32 cellular contexts compared by ENCODE assay signal in genomic region chr11:118065375-118065774, GRCh38. TPM values are rescaled to one million over a fixed set of nuclear protein-coding genes. Genes with fewer than 3 reads are reported as not detected.
"Had no signal": no experiment of that assay in that cellular context is flagged by ENCODE, and none has a peak within 500 bp of the region (broad histone marks: within the 10 kb centered on the region; RNA-seq: fewer than 3 reads in every experiment).

No MANE protein-coding gene starts in this region.

- H3K4me3 Mint-ChIP-seq: activated CD4-positive, alpha-beta memory T cell treated with anti-CD3 and anti-CD28 coated beads for 36 hours; activated CD4-positive, alpha-beta T cell treated with anti-CD3 and anti-CD28 coated beads for 36 hours; activated CD4-positive, alpha-beta T cell treated with anti-CD3 and anti-CD28 coated beads, Interleukin-2, amount 10 ng/mL, durations not matched to agents 24 days and 14 days; activated naive CD8-positive, alpha-beta T cell; activated naive CD8-positive, alpha-beta T cell treated with anti-CD3 and anti-CD28 coated beads, Interleukin-2, amount 50 U/mL, for 24 hours; activated T-cell treated with anti-CD3 and anti-CD28 coated beads, Interleukin-2, amount 50 U/mL, for 4 hours; activated T-helper 17 cell treated with anti-CD3 and anti-CD28 coated beads, Interleukin-2, amount 50 U/mL, for 72 hours; effector memory CD8-positive, alpha-beta T cell; T-helper 17 cell had no signal

- H3K36me3 Mint-ChIP-seq: activated CD4-positive, alpha-beta memory T cell treated with anti-CD3 and anti-CD28 coated beads for 36 hours; activated naive CD8-positive, alpha-beta T cell had no signal

- ATAC-seq: activated CD4-positive, alpha-beta T cell treated with anti-CD3 and anti-CD28 coated beads for 36 hours; activated naive CD8-positive, alpha-beta T cell treated with anti-CD3 and anti-CD28 coated beads, Interleukin-2, amount 50 U/mL, for 24 hours; activated T-cell treated with anti-CD3 and anti-CD28 coated beads, Interleukin-2, amount 50 U/mL, for 4 hours; activated T-helper 17 cell treated with anti-CD3 and anti-CD28 coated beads, Interleukin-2, amount 50 U/mL, for 72 hours; body of pancreas; effector memory CD8-positive, alpha-beta T cell; foreskin keratinocyte; gastrocnemius medialis; heart left ventricle; T-helper 17 cell had no signal

- H3K27ac ChIP-seq: adrenal gland, body of pancreas, esophagus muscularis mucosa, foreskin keratinocyte, gastrocnemius medialis, heart left ventricle had no signal

- DNase-seq: activated CD4-positive, alpha-beta memory T cell treated with anti-CD3 and anti-CD28 coated beads for 36 hours; activated CD4-positive, alpha-beta T cell treated with anti-CD3 and anti-CD28 coated beads for 36 hours; activated CD4-positive, alpha-beta T cell treated with anti-CD3 and anti-CD28 coated beads, Interleukin-2, amount 10 ng/mL, durations not matched to agents 24 days and 14 days; activated CD4-positive, CD25-positive, alpha-beta regulatory T cell; activated CD4-positive, CD25-positive, alpha-beta regulatory T cell treated with anti-CD3 and anti-CD28 coated beads, Interleukin-2, amount 50 U/mL, for 72 hours; activated CD8-positive, alpha-beta memory T cell treated with anti-CD3 and anti-CD28 coated beads for 24 hours; activated effector memory CD4-positive, alpha-beta T cell treated with Interleukin-2 at 50 U/mL for 16 hours; activated gamma-delta T cell treated with Interleukin-2 at 50 U/mL for 16 hours; activated naive CD4-positive, alpha-beta T cell treated with anti-CD3 and anti-CD28 coated beads, Interleukin-2, amount 50 U/mL, for 16 hours; activated naive CD4-positive, alpha-beta T cell treated with Interleukin-2 at 50 U/mL for 16 hours; activated naive CD8-positive, alpha-beta T cell treated with anti-CD3 and anti-CD28 coated beads, Interleukin-2, amount 50 U/mL, for 24 hours; activated T-cell treated with anti-CD3 and anti-CD28 coated beads, Interleukin-2, amount 50 U/mL, for 4 hours; amygdala; body of pancreas; caudate nucleus; cortex of kidney; dermis blood vessel endothelial cell; effector CD4-positive, alpha-beta T cell; effector memory CD8-positive, alpha-beta T cell; erythroblast; foreskin keratinocyte; gastrocnemius medialis; glutamatergic neuron; heart left ventricle; T-helper 1 cell; T-helper 17 cell had no signal

- H3K27me3 ChIP-seq: adrenal gland, body of pancreas, foreskin keratinocyte, gastrocnemius medialis, heart left ventricle had no signal

- H3K9me3 ChIP-seq: adrenal gland, body of pancreas, esophagus muscularis mucosa, gastrocnemius medialis, heart left ventricle had no signal

- H3K4me3 ChIP-seq: adrenal gland, body of pancreas, esophagus muscularis mucosa, gastrocnemius medialis, heart left ventricle had no signal

- H3K4me1 ChIP-seq: adrenal gland, body of pancreas, foreskin keratinocyte had no signal

- H3K9me3 Mint-ChIP-seq: activated CD4-positive, alpha-beta memory T cell treated with anti-CD3 and anti-CD28 coated beads for 36 hours; activated CD4-positive, alpha-beta T cell treated with anti-CD3 and anti-CD28 coated beads, Interleukin-2, amount 10 ng/mL, durations not matched to agents 24 days and 14 days; activated naive CD8-positive, alpha-beta T cell treated with anti-CD3 and anti-CD28 coated beads, Interleukin-2, amount 50 U/mL, for 24 hours; activated T-cell treated with anti-CD3 and anti-CD28 coated beads, Interleukin-2, amount 50 U/mL, for 4 hours; activated T-helper 17 cell treated with anti-CD3 and anti-CD28 coated beads, Interleukin-2, amount 50 U/mL, for 72 hours; effector memory CD8-positive, alpha-beta T cell had no signal

- H3K4me1 Mint-ChIP-seq: activated CD4-positive, alpha-beta T cell treated with anti-CD3 and anti-CD28 coated beads for 36 hours had no signal

- H3K36me3 ChIP-seq: adrenal gland, esophagus muscularis mucosa, gastrocnemius medialis, heart left ventricle had no signal

- H3K27ac Mint-ChIP-seq: activated CD4-positive, alpha-beta memory T cell treated with anti-CD3 and anti-CD28 coated beads for 36 hours; activated CD4-positive, alpha-beta T cell treated with anti-CD3 and anti-CD28 coated beads for 36 hours; activated CD4-positive, alpha-beta T cell treated with anti-CD3 and anti-CD28 coated beads, Interleukin-2, amount 10 ng/mL, durations not matched to agents 24 days and 14 days; activated naive CD8-positive, alpha-beta T cell treated with anti-CD3 and anti-CD28 coated beads, Interleukin-2, amount 50 U/mL, for 24 hours; activated T-helper 17 cell treated with anti-CD3 and anti-CD28 coated beads, Interleukin-2, amount 50 U/mL, for 72 hours; effector memory CD8-positive, alpha-beta T cell; T-helper 17 cell had no signal

- H3K27me3 Mint-ChIP-seq: activated CD4-positive, alpha-beta T cell treated with anti-CD3 and anti-CD28 coated beads for 36 hours; activated naive CD8-positive, alpha-beta T cell treated with anti-CD3 and anti-CD28 coated beads, Interleukin-2, amount 50 U/mL, for 24 hours had no signal

RNA-seq across cellular contexts. Expression of gene TMPRSS4, which starts 11.5 kb away (rescaled TPM):
- total RNA-seq: activated CD4-positive, alpha-beta memory T cell treated with anti-CD3 and anti-CD28 coated beads for 36 hours; activated CD4-positive, alpha-beta T cell treated with anti-CD3 and anti-CD28 coated beads for 36 hours; activated CD4-positive, alpha-beta T cell treated with anti-CD3 and anti-CD28 coated beads, Interleukin-2, amount 10 ng/mL, durations not matched to agents 24 days and 14 days; chondrocyte; dermis blood vessel endothelial cell; T-helper 17 cell had no signal

RNA-seq across cellular contexts. Expression of gene SMIM35, which starts 21.4 kb away (rescaled TPM):
- total RNA-seq: activated T-cell treated with anti-CD3 and anti-CD28 coated beads, Interleukin-2, amount 50 U/mL, for 4 hours; activated T-helper 17 cell treated with anti-CD3 and anti-CD28 coated beads, Interleukin-2, amount 50 U/mL, for 72 hours; body of pancreas; chondrocyte; dermis blood vessel endothelial cell; esophagus muscularis mucosa; foreskin keratinocyte; gastrocnemius medialis had no signal
- polyA plus RNA-seq: aorta, foreskin keratinocyte, heart left ventricle had no signal
